ENCODE assay signal across 11 cellular contexts in the genomic region with DNA sequence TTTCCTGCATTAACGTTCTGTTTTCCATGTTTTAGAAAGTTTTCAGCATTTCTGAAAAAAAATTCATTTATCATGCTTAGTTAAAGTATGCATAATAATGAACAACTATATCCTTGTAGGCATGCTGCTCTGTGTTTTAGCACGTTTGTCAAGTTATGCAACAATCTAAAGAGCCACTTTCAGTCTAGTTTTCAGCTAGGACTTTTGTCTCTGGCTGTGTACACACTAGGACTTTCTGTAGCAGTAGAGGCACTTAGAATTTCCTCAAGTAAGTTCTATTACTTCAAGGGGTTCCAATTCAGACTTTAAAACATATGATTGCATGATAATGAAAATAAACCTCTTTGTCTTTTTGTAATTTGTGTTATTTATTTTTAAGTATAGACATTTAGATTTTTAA. TPM values are rescaled to one million over a fixed set of nuclear protein-coding genes. Genes with fewer than 3 reads are reported as not detected.
DNase-seq lines count a peak whose midpoint lies in the region; ATAC-seq and TF ChIP-seq lines count a peak whose summit lies in the region.
"Had no signal": no experiment of that assay in that cellular context is flagged by ENCODE, and none has a peak within 500 bp of the region (broad histone marks: within the 10 kb centered on the region; RNA-seq: fewer than 3 reads in every experiment).

No MANE protein-coding gene starts in this region.

- H3K27ac Mint-ChIP-seq in Calu3 (ENCODE audit: unreplicated experiment) (peak overlapping the region; percentile 50), nephron (peak overlapping the region; percentile 41 to 69 (median 48))

- no peaks in the 10 kb centered on the region for H3K36me3 ChIP-seq in SK-N-MC (ENCODE audit: insufficient read depth, low read length)

- CTCF ChIA-PET in Calu3 (lab: Charles Lee), result no interaction called here

- peak overlapping the region; percentile 49 for H3K9ac ChIP-seq in SK-N-MC (ENCODE audit: insufficient read length)
- H3K9ac ChIP-seq: GM23248 had no signal

- peaks cover 13% of the 10 kb centered on the region for H3K36me3 Mint-ChIP-seq in Calu3 (ENCODE audit: insufficient read depth, unreplicated experiment)
- H3K36me3 Mint-ChIP-seq in nephron (ENCODE audit: low read depth), result no peaks in the 10 kb centered on the region

- no peak overlapping the region for H3K4me3 Mint-ChIP-seq in Calu3 (ENCODE audit: low read depth, unreplicated experiment)
- no peak overlapping the region for H3K4me3 Mint-ChIP-seq in nephron

- H3K4me1 Mint-ChIP-seq in Calu3 (ENCODE audit: low read depth, unreplicated experiment) (peaks cover 37% of the 10 kb centered on the region), nephron (peaks cover 23% of the 10 kb centered on the region)

- no peaks in the 10 kb centered on the region for H3K27me3 Mint-ChIP-seq in Calu3 (ENCODE audit: unreplicated experiment)
- no peaks in the 10 kb centered on the region for H3K27me3 Mint-ChIP-seq in nephron (ENCODE audit: low read depth)

- intact Hi-C loops in Calu3 (cut with micrococcal nuclease; ENCODE audit: unreplicated experiment), result loop anchor here (5.0 to 10.0 kb wide), 3 partner anchors 138 to 436 kb away; no protein-coding TSS in a partner anchor

- DNase-seq in Calu3 (no peak), SK-N-MC (ENCODE audit: low read depth, low spot score) (no peak), KBM-7 (no peak), 8988T (no peak), mesenteric fat pad (ENCODE audit: low spot score) (no peak)
- DNase-seq: DMS 273 treated with DMSO at 0.1 percent for 48 hours, GM23248 had no signal

- BruUV-seq in Calu3 (replicated peaks; lab: Mats Ljungman, UMichigan), result no TSS peak

- peaks cover 1% of the 10 kb centered on the region for H3K9me3 Mint-ChIP-seq in Calu3 (ENCODE audit: low read depth, unreplicated experiment)
- H3K9me3 Mint-ChIP-seq in nephron, result peaks cover 10% of the 10 kb centered on the region

- in situ Hi-C loops in KBM-7 (cut with MboI; ENCODE audit: low pct_unique_long_range_greater_than_20kb, low sequenced_read_pairs), result no loop called here

- peak; percentile 47 for ATAC-seq in esophagus mucosa
- ATAC-seq: HCT116 had no signal

- TF ChIP-seq CTCF in Calu3 (IDR thresholded peaks at IDR 0.05; ENCODE audit: unreplicated experiment) (no peak), nephron (IDR thresholded peaks at IDR 0.05; ENCODE audit: unreplicated experiment in 3 of 3) (no peak)

- peak overlapping the region; percentile 77 for H3K27ac ChIP-seq in SK-N-MC
- H3K27ac ChIP-seq: GM23248 had no signal

- H3K4me3 ChIP-seq in SK-N-MC, result peak overlapping the region; percentile 47; the same call in 1 of the 2 replicates
- H3K4me3 ChIP-seq: GM23248 had no signal

- H3K9me3 ChIP-seq in SK-N-MC (ENCODE audit: low read depth, low read length), result no peaks in the 10 kb centered on the region

RNA-seq across cellular contexts. Expression of a gene that starts 12.4 kb away (rescaled TPM):
- not detected in 2 replicates for total RNA-seq in Calu3 (2022)
- total RNA-seq in esophagus mucosa, result not detected
- total RNA-seq in mesenteric fat pad, result not detected
- total RNA-seq: A673, GM23248 had no signal
